Comparison of ENCODE assay signal across 16 cellular contexts in the genomic region with DNA sequence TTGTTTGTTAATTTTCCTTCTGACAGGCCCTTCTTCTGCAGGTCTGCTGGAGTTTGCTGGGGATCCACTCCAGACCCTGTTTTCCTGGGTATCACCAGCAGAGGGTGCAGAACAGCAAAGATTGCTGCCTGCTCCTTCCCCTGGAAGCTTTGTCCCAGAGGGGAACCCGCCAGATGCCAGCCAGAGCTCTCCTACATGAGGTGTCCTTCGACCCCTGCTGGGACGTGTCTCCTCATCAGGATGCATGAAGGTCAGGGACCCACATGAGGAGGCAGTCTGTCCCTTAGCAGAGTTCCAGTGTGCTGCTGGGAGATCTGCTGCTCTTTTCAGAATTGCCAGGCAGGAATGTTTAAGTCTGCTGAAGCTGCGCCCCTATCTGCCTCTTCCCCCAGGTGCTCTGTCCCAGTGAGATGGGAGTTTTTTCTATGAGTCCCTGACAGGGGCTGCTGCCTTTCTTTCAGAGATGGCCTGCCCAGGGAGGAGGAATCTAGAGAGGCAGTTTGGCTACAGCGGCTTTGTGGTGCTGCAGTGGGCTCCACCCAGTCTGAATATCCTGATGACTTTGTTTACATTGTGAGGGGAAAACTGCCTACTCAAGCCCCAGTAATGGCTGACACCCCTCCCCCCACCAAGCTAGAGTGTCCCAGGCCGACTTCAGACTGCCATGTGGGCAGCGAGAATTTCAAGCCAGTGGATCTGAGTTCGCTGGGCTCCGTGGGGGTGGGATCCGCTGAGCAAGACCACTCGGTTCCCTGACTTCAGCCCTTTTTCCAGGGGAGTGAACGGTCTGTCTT.
"Had no signal": no experiment of that assay in that cellular context is flagged by ENCODE, and none has a peak within 500 bp of the region (broad histone marks: within the 10 kb centered on the region; RNA-seq: fewer than 3 reads in every experiment).

No MANE protein-coding gene starts in this region.

- H3K27me3 Mint-ChIP-seq: activated naive CD4-positive, alpha-beta T cell treated with anti-CD3 and anti-CD28 coated beads, Interleukin-2, amount 50 U/mL, for 24 hours; stimulated activated memory B cell treated with anti-CD40 and anti-IgM and Interleukin-4, amounts not matched to agents 10 μg/mL and 1 μg/mL and 100 μg/mL, for 72 hours had no signal

- H3K79me2 ChIP-seq: parathyroid adenoma had no signal

- H3K36me3 ChIP-seq: thyroid gland had no signal

- H3K27ac ChIP-seq: parathyroid adenoma, thyroid gland had no signal

- H3K4me1 ChIP-seq: parathyroid adenoma, thyroid gland had no signal

- H2AFZ ChIP-seq: parathyroid adenoma had no signal

- H3K27ac Mint-ChIP-seq: activated CD8-positive, alpha-beta T cell treated with anti-CD3 and anti-CD28 coated beads, Interleukin-2, amount 10 ng/mL, durations not matched to agents 7 days and 5 days; activated naive CD4-positive, alpha-beta T cell treated with anti-CD3 and anti-CD28 coated beads, Interleukin-2, amount 50 U/mL, for 24 hours; stimulated activated memory B cell treated with anti-CD40 and anti-IgM and Interleukin-4, amounts not matched to agents 10 μg/mL and 1 μg/mL and 100 μg/mL, for 72 hours had no signal

- H3K9me3 ChIP-seq: thyroid gland had no signal

- H3K36me3 Mint-ChIP-seq: activated naive CD4-positive, alpha-beta T cell treated with anti-CD3 and anti-CD28 coated beads, Interleukin-2, amount 50 U/mL, for 24 hours; stimulated activated memory B cell treated with anti-CD40 and anti-IgM and Interleukin-4, amounts not matched to agents 10 μg/mL and 1 μg/mL and 100 μg/mL, for 72 hours had no signal

- H3K4me3 ChIP-seq: lung, thyroid gland had no signal

- H3K4me1 Mint-ChIP-seq: activated naive CD4-positive, alpha-beta T cell treated with anti-CD3 and anti-CD28 coated beads, Interleukin-2, amount 50 U/mL, for 24 hours; stimulated activated memory B cell treated with anti-CD40 and anti-IgM and Interleukin-4, amounts not matched to agents 10 μg/mL and 1 μg/mL and 100 μg/mL, for 72 hours had no signal

- H3K4me3 Mint-ChIP-seq: activated CD8-positive, alpha-beta T cell treated with anti-CD3 and anti-CD28 coated beads, Interleukin-2, amount 10 ng/mL, durations not matched to agents 7 days and 5 days; activated naive CD4-positive, alpha-beta T cell treated with anti-CD3 and anti-CD28 coated beads, Interleukin-2, amount 50 U/mL, for 24 hours; stimulated activated memory B cell treated with anti-CD40 and anti-IgM and Interleukin-4, amounts not matched to agents 10 μg/mL and 1 μg/mL and 100 μg/mL, for 72 hours had no signal

- FAIRE-seq: colon, urothelium cell line had no signal

- ATAC-seq: activated CD8-positive, alpha-beta T cell treated with anti-CD3 and anti-CD28 coated beads, Interleukin-2, amount 10 ng/mL, durations not matched to agents 7 days and 5 days; esophagus mucosa; left cardiac atrium; stimulated activated memory B cell treated with anti-CD40 and anti-IgM and Interleukin-4, amounts not matched to agents 10 μg/mL and 1 μg/mL and 100 μg/mL, for 72 hours had no signal

- DNase-seq: activated CD4-positive, alpha-beta T cell treated with anti-CD3 and anti-CD28 coated beads for 4 hours; activated CD8-positive, alpha-beta memory T cell treated with anti-CD3 and anti-CD28 coated beads, Interleukin-2, amount 50 U/mL, for 4 hours; activated CD8-positive, alpha-beta T cell treated with anti-CD3 and anti-CD28 coated beads, Interleukin-2, amount 10 ng/mL, durations not matched to agents 7 days and 5 days; activated effector memory CD4-positive, alpha-beta T cell treated with anti-CD3 and anti-CD28 coated beads, Interleukin-2, amount 50 U/mL, for 16 hours; activated T-cell treated with anti-CD3 and anti-CD28 coated beads, Interleukin-2, amount 50 U/mL, for 48 hours; hypothalamus; left cardiac atrium; T-helper 2 cell; thyroid gland had no signal

- H3K27me3 ChIP-seq: thyroid gland had no signal

- H3K9ac ChIP-seq: parathyroid adenoma had no signal
